34 cellular contexts compared by ENCODE assay signal in the genomic region with DNA sequence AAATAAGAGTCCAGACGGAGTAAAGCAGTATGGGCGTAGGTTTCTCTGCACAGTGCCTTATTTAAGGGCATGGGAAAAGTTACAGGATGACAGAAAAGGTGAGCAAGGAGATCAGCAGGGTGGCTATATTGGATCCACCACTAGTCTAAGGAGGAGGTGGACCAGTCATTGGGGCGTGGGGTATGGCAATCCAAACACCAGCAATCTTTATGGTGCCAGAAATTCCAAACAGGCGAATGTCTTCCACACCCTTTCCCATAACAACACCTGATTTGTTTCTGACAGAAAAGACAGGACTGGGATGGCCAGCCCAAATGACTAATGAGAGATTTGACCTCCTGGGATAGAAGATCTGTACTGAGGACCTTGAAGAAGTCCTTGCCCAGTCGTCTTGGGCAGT.
"Had no signal": no experiment of that assay in that cellular context is flagged by ENCODE, and none has a peak within 500 bp of the region (broad histone marks: within the 10 kb centered on the region; RNA-seq: fewer than 3 reads in every experiment).

No MANE protein-coding gene starts in this region.

- H3K4me1 Mint-ChIP-seq: activated naive CD4-positive, alpha-beta T cell treated with anti-CD3 and anti-CD28 coated beads, Interleukin-2, amount 10 ng/mL, durations not matched to agents 7 days and 5 days; activated naive CD8-positive, alpha-beta T cell treated with anti-CD3 and anti-CD28 coated beads, Interleukin-2, amount 10 ng/mL, durations not matched to agents 7 days and 5 days; brain; naive thymus-derived CD4-positive, alpha-beta T cell had no signal

- H3K9me3 Mint-ChIP-seq: activated naive CD8-positive, alpha-beta T cell treated with anti-CD3 and anti-CD28 coated beads, Interleukin-2, amount 10 ng/mL, durations not matched to agents 7 days and 5 days; mesothelial cell of epicardium; type B pancreatic cell had no signal

- DNase-seq: activated CD4-positive, alpha-beta T cell treated with anti-CD3 and anti-CD28 coated beads for 4 hours; activated CD4-positive, alpha-beta T cell treated with anti-CD3 and anti-CD28 coated beads, Interleukin-2, amount 50 U/mL, for 4 hours; activated CD8-positive, alpha-beta memory T cell treated with anti-CD3 and anti-CD28 coated beads for 24 hours; activated gamma-delta T cell; activated naive CD4-positive, alpha-beta T cell treated with anti-CD3 and anti-CD28 coated beads, Interleukin-2, amount 10 ng/mL, durations not matched to agents 7 days and 5 days; activated naive CD8-positive, alpha-beta T cell treated with anti-CD3 and anti-CD28 coated beads, Interleukin-2, amount 10 ng/mL, durations not matched to agents 7 days and 5 days; activated T-cell treated with anti-CD3 and anti-CD28 coated beads, Interleukin-2, amount 50 U/mL, for 1 hour; dorsolateral prefrontal cortex; effector memory CD4-positive, alpha-beta T cell; foreskin fibroblast; heart left ventricle; hypothalamus; kidney glomerular epithelial cell; left ventricle myocardium inferior; naive thymus-derived CD4-positive, alpha-beta T cell; ovary; retina; stimulated activated CD4-positive, alpha-beta T cell treated with anti-CD3 and anti-CD28 coated beads, Interleukin-12 subunit alpha, Interleukin-12 subunit beta, amount 100 ng/mL, for 4 hours; stimulated activated CD4-positive, alpha-beta T cell treated with anti-CD3 and anti-CD28 coated beads, Interleukin-4, amount 100 ng/mL, for 1 hour; stimulated activated naive CD8-positive, alpha-beta T cell treated with anti-CD3 and anti-CD28 coated beads, Interleukin-15, Interleukin-2, amounts not matched to agents 100 U/mL and 50 U/mL, for 24 hours; T-helper 9 cell; testis had no signal

- H3K27ac Mint-ChIP-seq: activated naive CD4-positive, alpha-beta T cell treated with anti-CD3 and anti-CD28 coated beads, Interleukin-2, amount 10 ng/mL, durations not matched to agents 7 days and 5 days; activated naive CD8-positive, alpha-beta T cell treated with anti-CD3 and anti-CD28 coated beads, Interleukin-2, amount 10 ng/mL, durations not matched to agents 7 days and 5 days; naive thymus-derived CD4-positive, alpha-beta T cell; progenitor cell of endocrine pancreas; T-helper 1 cell treated with Interleukin-12 subunit alpha and Interleukin-12 subunit beta and Interleukin-4 antibody, amounts not matched to agents 30 μg/mL and 1 μg/mL, for 36 hours; type B pancreatic cell had no signal

- H3K4me1 ChIP-seq: ascending aorta, heart left ventricle, left ventricle myocardium inferior, testis, vagina had no signal

- H3K36me3 Mint-ChIP-seq: activated naive CD4-positive, alpha-beta T cell treated with anti-CD3 and anti-CD28 coated beads, Interleukin-2, amount 10 ng/mL, durations not matched to agents 7 days and 5 days; activated naive CD8-positive, alpha-beta T cell treated with anti-CD3 and anti-CD28 coated beads, Interleukin-2, amount 10 ng/mL, durations not matched to agents 7 days and 5 days; brain; naive thymus-derived CD4-positive, alpha-beta T cell had no signal

- H3K9me3 ChIP-seq: ascending aorta, heart left ventricle, left ventricle myocardium inferior, ovary, testis, vagina had no signal

- H3K4me3 Mint-ChIP-seq: activated naive CD4-positive, alpha-beta T cell treated with anti-CD3 and anti-CD28 coated beads, Interleukin-2, amount 10 ng/mL, durations not matched to agents 7 days and 5 days; activated naive CD8-positive, alpha-beta T cell treated with anti-CD3 and anti-CD28 coated beads, Interleukin-2, amount 10 ng/mL, durations not matched to agents 7 days and 5 days; brain; mesothelial cell of epicardium; naive thymus-derived CD4-positive, alpha-beta T cell; T-helper 1 cell treated with Interleukin-12 subunit alpha and Interleukin-12 subunit beta and Interleukin-4 antibody, amounts not matched to agents 30 μg/mL and 1 μg/mL, for 36 hours; type B pancreatic cell had no signal

- H3K27me3 Mint-ChIP-seq: activated naive CD4-positive, alpha-beta T cell treated with anti-CD3 and anti-CD28 coated beads, Interleukin-2, amount 10 ng/mL, durations not matched to agents 7 days and 5 days; activated naive CD8-positive, alpha-beta T cell treated with anti-CD3 and anti-CD28 coated beads, Interleukin-2, amount 10 ng/mL, durations not matched to agents 7 days and 5 days; naive thymus-derived CD4-positive, alpha-beta T cell; progenitor cell of endocrine pancreas; type B pancreatic cell had no signal

- FAIRE-seq: TTC549 had no signal

- ATAC-seq: heart left ventricle; naive thymus-derived CD4-positive, alpha-beta T cell; sciatic nerve; stimulated activated naive CD8-positive, alpha-beta T cell treated with anti-CD3 and anti-CD28 coated beads, Interleukin-15, Interleukin-2, amounts not matched to agents 100 U/mL and 50 U/mL, for 24 hours had no signal

- H3K27me3 ChIP-seq: ascending aorta, dorsolateral prefrontal cortex, heart left ventricle, ovary, testis, vagina had no signal

- H3K27ac ChIP-seq: ascending aorta, coronary artery, dorsolateral prefrontal cortex, heart left ventricle, left ventricle myocardium inferior, ovary, skin epidermis, testis, vagina, VCaP had no signal

- H3K4me3 ChIP-seq: ascending aorta, coronary artery, dorsolateral prefrontal cortex, heart left ventricle, left ventricle myocardium inferior, ovary, skin epidermis, vagina had no signal

- H3K36me3 ChIP-seq: ascending aorta, heart left ventricle, left ventricle myocardium inferior, ovary, vagina had no signal
